In the genomic region with DNA sequence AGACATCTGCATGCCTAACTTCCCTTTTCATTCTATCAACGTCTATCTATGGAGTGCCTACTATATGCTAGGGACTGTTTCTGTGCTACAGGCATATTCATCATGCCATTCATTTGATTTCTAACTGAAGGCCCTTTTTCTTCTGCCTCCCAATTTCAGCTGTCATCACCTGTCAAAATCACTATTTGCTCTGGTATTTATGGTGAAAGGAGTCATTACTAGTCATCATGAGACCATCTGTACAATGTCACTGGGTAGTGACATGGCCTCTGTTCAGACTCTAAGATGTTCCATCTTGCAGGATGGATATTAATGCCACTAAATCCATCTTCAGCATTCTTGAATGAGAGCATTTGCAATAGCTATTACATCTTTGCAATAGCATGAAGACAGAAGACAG, we compare ENCODE assay signal across 16 cellular contexts. TPM values are rescaled to one million over a fixed set of nuclear protein-coding genes. Genes with fewer than 3 reads are reported as not detected.
DNase-seq lines count a peak whose midpoint lies in the region; ATAC-seq and TF ChIP-seq lines count a peak whose summit lies in the region.
"Had no signal": no experiment of that assay in that cellular context is flagged by ENCODE, and none has a peak within 500 bp of the region (broad histone marks: within the 10 kb centered on the region; RNA-seq: fewer than 3 reads in every experiment).

No MANE protein-coding gene starts in this region.

- H3K27me3 Mint-ChIP-seq in mesothelial cell of epicardium (ENCODE audit: low read depth), result peaks cover 4% of the 10 kb centered on the region

- DNase-seq in heart left ventricle (no peak), Right ventricle myocardium inferior (ENCODE audit: missing footprints) (no peak), NCI-H1417 treated with DMSO at 0.1 percent for 48 hours (lab: John Stamatoyannopoulos, UW) (peak; percentile 43), RPMI7951 (ENCODE audit: low read depth) (peak; percentile 45), mesothelial cell of epicardium (ENCODE audit: low spot score in 2 of 2, unreplicated experiment in 2 of 2) (no peak), HK-2 (ENCODE audit: unreplicated experiment) (no peak), activated T-cell treated with anti-CD3 and anti-CD28 coated beads for 4 hours (no peak)
- DNase-seq: BE2C; CD8-positive, alpha-beta T cell; COR-L47; DMS153; DMS79 treated with DMSO at 0.1 percent for 48 hours; EL; H7 had no signal

- no peak overlapping the region for H3K4me3 ChIP-seq in heart left ventricle
- H3K4me3 ChIP-seq: GM23338 had no signal

- H3K36me3 Mint-ChIP-seq in mesothelial cell of epicardium, result no peaks in the 10 kb centered on the region
- H3K36me3 Mint-ChIP-seq: CD14-positive monocyte; CD8-positive, alpha-beta T cell had no signal

- ATAC-seq in heart left ventricle (peak in 3 of 4 donors; percentile 13 to 67 (median 58)), Right ventricle myocardium inferior (no peak)
- ATAC-seq: CD8-positive, alpha-beta T cell; GM23338 had no signal

- peaks cover 4% of the 10 kb centered on the region for H3K4me1 Mint-ChIP-seq in mesothelial cell of epicardium
- H3K4me1 Mint-ChIP-seq: CD14-positive monocyte, GM23338 had no signal

- H3K9me3 ChIP-seq in heart left ventricle, result peaks cover 0 to 20% (median 2%) of the 10 kb centered on the region in 12 donors
- H3K9me3 ChIP-seq: BE2C had no signal

- no peak overlapping the region for H3K4me3 Mint-ChIP-seq in mesothelial cell of epicardium
- H3K4me3 Mint-ChIP-seq: CD14-positive monocyte; CD8-positive, alpha-beta T cell; GM23338 had no signal

- no peak overlapping the region for H3K27ac Mint-ChIP-seq in mesothelial cell of epicardium
- H3K27ac Mint-ChIP-seq: CD14-positive monocyte; CD8-positive, alpha-beta T cell; GM23338 had no signal

- H3K27ac ChIP-seq in heart left ventricle, result no peak overlapping the region

- H3K4me1 ChIP-seq in heart left ventricle, result peaks cover 0 to 9% (median 0%) of the 10 kb centered on the region in 12 donors
- H3K4me1 ChIP-seq: BE2C had no signal

- TF ChIP-seq CTCF in heart left ventricle (IDR thresholded peaks at IDR 0.05) (no peak), mesothelial cell of epicardium (IDR thresholded peaks at IDR 0.05; ENCODE audit: unreplicated experiment) (no peak)

- no peaks in the 10 kb centered on the region for H3K27me3 ChIP-seq in heart left ventricle
- H3K27me3 ChIP-seq: BE2C had no signal

- intact Hi-C loops in heart left ventricle (cut with DNase I), result no loop called here
- intact Hi-C loops in Right ventricle myocardium inferior (cut with DNase I), result no loop called here

- no peaks in the 10 kb centered on the region for H3K36me3 ChIP-seq in heart left ventricle
- H3K36me3 ChIP-seq: BE2C had no signal

- WGBS in heart left ventricle, 4 donors, result 12 to 24% (median 20%) methylated on average over 1 of the region's 1 CpG

- peaks cover 16% of the 10 kb centered on the region for H3K9me3 Mint-ChIP-seq in mesothelial cell of epicardium

- no peak for TF ChIP-seq POLR2A in heart left ventricle (IDR thresholded peaks at IDR 0.05)

RNA-seq across cellular contexts. Expression of gene KRTAP13-1, which starts 4.2 kb away (rescaled TPM):
- total RNA-seq in heart left ventricle (not detected), Right ventricle myocardium inferior (not detected), mesothelial cell of epicardium (not detected in 3 replicates)
- not detected for polyA plus RNA-seq in heart left ventricle
- total RNA-seq in RPMI7951 (2014; rRNA removed; shearing (Covaris generic)), result not detected in 2 replicates
- total RNA-seq: CD8-positive, alpha-beta T cell; GM23338; H7 had no signal
- polyA plus RNA-seq: CD14-positive monocyte, GM23338 had no signal

RNA-seq across cellular contexts. Expression of gene KRTAP13-2, which starts 19.5 kb away (rescaled TPM):
- not detected for total RNA-seq in heart left ventricle
- polyA plus RNA-seq in heart left ventricle, result not detected
- not detected for total RNA-seq in Right ventricle myocardium inferior
- total RNA-seq in RPMI7951 (2014; rRNA removed; shearing (Covaris generic)), result not detected in 2 replicates
- not detected in 3 replicates for total RNA-seq in mesothelial cell of epicardium
- total RNA-seq: CD8-positive, alpha-beta T cell; GM23338; H7 had no signal
- polyA plus RNA-seq: CD14-positive monocyte, GM23338 had no signal

RNA-seq across cellular contexts. Expression of gene KRTAP13-3, which starts 34.1 kb away (rescaled TPM):
- not detected for total RNA-seq in heart left ventricle
- not detected for polyA plus RNA-seq in heart left ventricle
- not detected for total RNA-seq in Right ventricle myocardium inferior
- not detected in 2 replicates for total RNA-seq in RPMI7951 (2014; rRNA removed; shearing (Covaris generic))
- not detected in 3 replicates for total RNA-seq in mesothelial cell of epicardium
- total RNA-seq: CD8-positive, alpha-beta T cell; GM23338; H7 had no signal
- polyA plus RNA-seq: CD14-positive monocyte, GM23338 had no signal

RNA-seq across cellular contexts. Expression of gene KRTAP13-4, which starts 38.4 kb away (rescaled TPM):
- total RNA-seq in heart left ventricle (not detected), Right ventricle myocardium inferior (not detected), mesothelial cell of epicardium (not detected in 3 replicates)
- not detected for polyA plus RNA-seq in heart left ventricle
- not detected in 2 replicates for total RNA-seq in RPMI7951 (2014; rRNA removed; shearing (Covaris generic))
- total RNA-seq: CD8-positive, alpha-beta T cell; GM23338; H7 had no signal
- polyA plus RNA-seq: CD14-positive monocyte, GM23338 had no signal

RNA-seq across cellular contexts. Expression of gene KRTAP23-1, which starts 43.2 kb away (rescaled TPM):
- total RNA-seq in heart left ventricle (not detected), Right ventricle myocardium inferior (not detected), mesothelial cell of epicardium (not detected in 3 replicates)
- not detected for polyA plus RNA-seq in heart left ventricle
- not detected in 2 replicates for total RNA-seq in RPMI7951 (2014; rRNA removed; shearing (Covaris generic))
- total RNA-seq: CD8-positive, alpha-beta T cell; GM23338; H7 had no signal
- polyA plus RNA-seq: CD14-positive monocyte, GM23338 had no signal

Comparison
In these comparisons a context has a peak if more than half of its experiments do, and no peak if none do; other contexts are left out.
1. DNase-seq: peak in NCI-H1417 treated with DMSO at 0.1 percent for 48 hours (single experiment) and RPMI7951 (single experiment); none in heart left ventricle (0 of 5), Right ventricle myocardium inferior (single experiment), mesothelial cell of epicardium (0 of 2), HK-2 (single experiment) and activated T-cell treated with anti-CD3 and anti-CD28 coated beads for 4 hours (single experiment).